ENCODE assay signal across 1 cellular context in genomic region chr1:60936052-60936619, GRCh38.
TF ChIP-seq lines count a peak whose summit lies in the region.

No MANE protein-coding gene starts in this region.

TF ChIP-seq in K562, 482 proteins besides CTCF, POLR2A, EP300 and RAD21 (continued from another document):
- no peak for TF ChIP-seq ARID3B (CRISPR knock-in tag; IDR thresholded peaks at IDR 0.05; ENCODE audit: borderline replicate concordance)
- no peak for TF ChIP-seq ZNF407 (IDR thresholded peaks at IDR 0.05; ENCODE audit: low read depth)
- TF ChIP-seq KAT8 (IDR thresholded peaks at IDR 0.05; ENCODE audit: low read depth) = no peak
- no peak for TF ChIP-seq POLR2AphosphoS5 (IDR thresholded peaks at IDR 0.05; ENCODE audit: control insufficient read depth, insufficient read depth, low read depth, low read length)
- TF ChIP-seq KLF1 (tag; IDR thresholded peaks at IDR 0.05) = no peak
- TF ChIP-seq MAFG (tag; conservative IDR thresholded peaks at IDR 0.05) = peak; percentile 88
- TF ChIP-seq MTF1 (CRISPR knock-in tag; IDR thresholded peaks at IDR 0.05; ENCODE audit: borderline replicate concordance) = no peak
- no peak for TF ChIP-seq CBFA2T2 (conservative IDR thresholded peaks at IDR 0.05)
- no peak for TF ChIP-seq SMARCA4 (IDR thresholded peaks at IDR 0.05)
- TF ChIP-seq ZNF324 (CRISPR knock-in tag; IDR thresholded peaks at IDR 0.05) = no peak
TF ChIP-seq in K562: peak in this region for 5.
